21 cellular contexts compared by ENCODE assay signal in genomic region chr1:157411064-157411463, GRCh38.
"Had no signal": no experiment of that assay in that cellular context is flagged by ENCODE, and none has a peak within 500 bp of the region (broad histone marks: within the 10 kb centered on the region; RNA-seq: fewer than 3 reads in every experiment).

No MANE protein-coding gene starts in this region.

- H3K27ac ChIP-seq: HL-60, KMS-11 had no signal

- H3K9ac ChIP-seq: KMS-11, SK-N-SH had no signal

- H3K36me3 Mint-ChIP-seq: IgD-negative memory B cell had no signal

- H3K4me1 Mint-ChIP-seq: IgD-negative memory B cell had no signal

- ATAC-seq: K562 had no signal

- H3K27ac Mint-ChIP-seq: IgD-negative memory B cell had no signal

- H3K9me3 ChIP-seq: SK-N-SH had no signal

- H3K4me3 ChIP-seq: K562 had no signal

- H3K4me3 Mint-ChIP-seq: IgD-negative memory B cell had no signal

- DNase-seq: Kasumi-1, MM.1S, NCI-H1092 treated with DMSO at 0.1 percent for 48 hours, NCI-H1436, NCI-H187, NCI-H2029, NCI-H2081 treated with DMSO at 0.1 percent for 48 hours, NCI-H2171, NCI-H226, NCI-H446, NCI-H510A, NCI-H524 treated with DMSO at 0.1 percent for 48 hours, NCI-H69, NCI-H774, RPMI8226, SHP77, SK-N-SH had no signal

- H3K9me3 Mint-ChIP-seq: IgD-negative memory B cell had no signal
